Comparison of ENCODE assay signal across 1 cellular context in the genomic region with DNA sequence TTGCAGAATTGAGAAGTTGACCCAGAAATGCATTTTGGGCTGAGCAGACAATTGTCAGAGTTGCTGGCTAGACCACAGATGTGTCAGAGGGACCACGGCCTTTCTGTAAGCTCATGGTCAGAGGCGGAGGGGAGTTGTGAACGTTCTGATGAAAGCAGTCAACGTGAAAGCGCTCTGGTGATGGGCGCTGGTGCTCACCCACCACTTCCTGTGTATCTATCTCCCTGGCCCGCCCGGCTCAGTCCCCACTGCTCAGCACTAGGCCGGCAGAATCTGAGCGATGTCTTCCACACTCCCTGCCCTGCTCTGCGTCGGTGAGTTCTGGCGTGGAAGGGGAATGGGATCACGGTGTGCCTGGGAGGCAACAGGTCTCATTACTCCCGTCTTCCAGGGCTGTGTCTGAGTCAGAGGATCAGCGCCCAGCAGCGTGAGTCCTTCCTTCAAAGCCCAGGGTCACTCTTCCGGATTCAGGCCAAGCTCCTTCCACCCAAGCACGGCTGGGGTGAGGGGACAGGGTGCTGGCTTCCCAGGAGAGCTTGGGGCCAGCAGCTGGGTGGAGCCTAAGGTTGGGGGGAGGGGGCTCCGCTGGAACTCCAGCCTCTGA.
TF ChIP-seq lines count a peak whose summit lies in the region.

A gene with protein sequence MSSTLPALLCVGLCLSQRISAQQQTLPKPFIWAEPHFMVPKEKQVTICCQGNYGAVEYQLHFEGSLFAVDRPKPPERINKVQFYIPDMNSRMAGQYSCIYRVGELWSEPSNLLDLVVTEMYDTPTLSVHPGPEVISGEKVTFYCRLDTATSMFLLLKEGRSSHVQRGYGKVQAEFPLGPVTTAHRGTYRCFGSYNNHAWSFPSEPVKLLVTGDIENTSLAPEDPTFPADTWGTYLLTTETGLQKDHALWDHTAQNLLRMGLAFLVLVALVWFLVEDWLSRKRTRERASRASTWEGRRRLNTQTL (plus strand): TSS at position 241 of the 604 bp plus-strand sequence. CDS start 40 bp downstream, at position 281.

TF ChIP-seq in K562, 482 proteins besides CTCF, POLR2A, EP300 and RAD21 (continued from another document and continues in another):
- TF ChIP-seq, protein P1, sequence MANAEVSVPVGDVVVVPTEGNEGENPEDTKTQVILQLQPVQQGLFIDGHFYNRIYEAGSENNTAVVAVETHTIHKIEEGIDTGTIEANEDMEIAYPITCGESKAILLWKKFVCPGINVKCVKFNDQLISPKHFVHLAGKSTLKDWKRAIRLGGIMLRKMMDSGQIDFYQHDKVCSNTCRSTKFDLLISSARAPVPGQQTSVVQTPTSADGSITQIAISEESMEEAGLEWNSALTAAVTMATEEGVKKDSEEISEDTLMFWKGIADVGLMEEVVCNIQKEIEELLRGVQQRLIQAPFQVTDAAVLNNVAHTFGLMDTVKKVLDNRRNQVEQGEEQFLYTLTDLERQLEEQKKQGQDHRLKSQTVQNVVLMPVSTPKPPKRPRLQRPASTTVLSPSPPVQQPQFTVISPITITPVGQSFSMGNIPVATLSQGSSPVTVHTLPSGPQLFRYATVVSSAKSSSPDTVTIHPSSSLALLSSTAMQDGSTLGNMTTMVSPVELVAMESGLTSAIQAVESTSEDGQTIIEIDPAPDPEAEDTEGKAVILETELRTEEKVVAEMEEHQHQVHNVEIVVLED (CRISPR knock-in tag; IDR thresholded peaks at IDR 0.05): 0 out of 2 replicates have a peak, but pooled peaks have one; percentile 14
- TF ChIP-seq, protein P2, sequence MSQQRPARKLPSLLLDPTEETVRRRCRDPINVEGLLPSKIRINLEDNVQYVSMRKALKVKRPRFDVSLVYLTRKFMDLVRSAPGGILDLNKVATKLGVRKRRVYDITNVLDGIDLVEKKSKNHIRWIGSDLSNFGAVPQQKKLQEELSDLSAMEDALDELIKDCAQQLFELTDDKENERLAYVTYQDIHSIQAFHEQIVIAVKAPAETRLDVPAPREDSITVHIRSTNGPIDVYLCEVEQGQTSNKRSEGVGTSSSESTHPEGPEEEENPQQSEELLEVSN (IDR thresholded peaks at IDR 0.05; ENCODE audit: borderline replicate concordance in 1 of 2, extremely low read depth in 1 of 2, insufficient read depth in 1 of 2, insufficient read length in 1 of 2, low read depth in 1 of 2, low read length in 1 of 2, poor library complexity in 1 of 2, severe bottlenecking in 1 of 2): no peak
- TF ChIP-seq, protein P3, sequence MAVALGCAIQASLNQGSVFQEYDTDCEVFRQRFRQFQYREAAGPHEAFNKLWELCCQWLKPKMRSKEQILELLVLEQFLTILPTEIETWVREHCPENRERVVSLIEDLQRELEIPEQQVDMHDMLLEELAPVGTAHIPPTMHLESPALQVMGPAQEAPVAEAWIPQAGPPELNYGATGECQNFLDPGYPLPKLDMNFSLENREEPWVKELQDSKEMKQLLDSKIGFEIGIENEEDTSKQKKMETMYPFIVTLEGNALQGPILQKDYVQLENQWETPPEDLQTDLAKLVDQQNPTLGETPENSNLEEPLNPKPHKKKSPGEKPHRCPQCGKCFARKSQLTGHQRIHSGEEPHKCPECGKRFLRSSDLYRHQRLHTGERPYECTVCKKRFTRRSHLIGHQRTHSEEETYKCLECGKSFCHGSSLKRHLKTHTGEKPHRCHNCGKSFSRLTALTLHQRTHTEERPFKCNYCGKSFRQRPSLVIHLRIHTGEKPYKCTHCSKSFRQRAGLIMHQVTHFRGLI (CRISPR knock-in tag; IDR thresholded peaks at IDR 0.05): no peak
- TF ChIP-seq MIER1 (IDR thresholded peaks at IDR 0.05; ENCODE audit: low read depth): no peak
- TF ChIP-seq TFAM (CRISPR knock-in tag; conservative IDR thresholded peaks at IDR 0.05): no peak
- no peak for TF ChIP-seq FOXP1 (CRISPR knock-in tag; IDR thresholded peaks at IDR 0.05)
- TF ChIP-seq NFXL1 (CRISPR knock-in tag; IDR thresholded peaks at IDR 0.05): no peak
- TF ChIP-seq CXXC5 (CRISPR knock-in tag; IDR thresholded peaks at IDR 0.05): peak; percentile 33; the same call in 1 of the 2 replicates
- TF ChIP-seq MECOM (CRISPR knock-in tag; IDR thresholded peaks at IDR 0.05): no peak
- no peak for TF ChIP-seq ZNF324 (CRISPR knock-in tag; IDR thresholded peaks at IDR 0.05)
- TF ChIP-seq POLR2B (IDR thresholded peaks at IDR 0.05; ENCODE audit: low read depth, partially characterized antibody): peak; percentile 61
- TF ChIP-seq, protein P4, sequence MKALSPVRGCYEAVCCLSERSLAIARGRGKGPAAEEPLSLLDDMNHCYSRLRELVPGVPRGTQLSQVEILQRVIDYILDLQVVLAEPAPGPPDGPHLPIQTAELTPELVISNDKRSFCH (CRISPR knock-in tag; IDR thresholded peaks at IDR 0.05): no peak
- TF ChIP-seq, protein P4 (tag; IDR thresholded peaks at IDR 0.05): peak; percentile 84; the same call in 1 of the 2 replicates
- peak; percentile 68 for TF ChIP-seq GABPA (tag; conservative IDR thresholded peaks at IDR 0.05; ENCODE audit: low read depth)
- TF ChIP-seq ZSCAN32 (CRISPR knock-in tag; IDR thresholded peaks at IDR 0.05): no peak
- TF ChIP-seq, protein P5, sequence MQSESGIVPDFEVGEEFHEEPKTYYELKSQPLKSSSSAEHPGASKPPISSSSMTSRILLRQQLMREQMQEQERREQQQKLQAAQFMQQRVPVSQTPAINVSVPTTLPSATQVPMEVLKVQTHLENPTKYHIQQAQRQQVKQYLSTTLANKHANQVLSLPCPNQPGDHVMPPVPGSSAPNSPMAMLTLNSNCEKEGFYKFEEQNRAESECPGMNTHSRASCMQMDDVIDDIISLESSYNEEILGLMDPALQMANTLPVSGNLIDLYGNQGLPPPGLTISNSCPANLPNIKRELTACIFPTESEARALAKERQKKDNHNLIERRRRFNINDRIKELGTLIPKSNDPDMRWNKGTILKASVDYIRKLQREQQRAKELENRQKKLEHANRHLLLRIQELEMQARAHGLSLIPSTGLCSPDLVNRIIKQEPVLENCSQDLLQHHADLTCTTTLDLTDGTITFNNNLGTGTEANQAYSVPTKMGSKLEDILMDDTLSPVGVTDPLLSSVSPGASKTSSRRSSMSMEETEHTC (IDR thresholded peaks at IDR 0.05): no peak
- TF ChIP-seq, protein P6, sequence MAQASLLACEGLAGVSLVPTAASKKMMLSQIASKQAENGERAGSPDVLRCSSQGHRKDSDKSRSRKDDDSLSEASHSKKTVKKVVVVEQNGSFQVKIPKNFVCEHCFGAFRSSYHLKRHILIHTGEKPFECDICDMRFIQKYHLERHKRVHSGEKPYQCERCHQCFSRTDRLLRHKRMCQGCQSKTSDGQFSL (CRISPR knock-in tag; IDR thresholded peaks at IDR 0.05): no peak
- TF ChIP-seq, protein P6 (tag; IDR thresholded peaks at IDR 0.05): no peak
- TF ChIP-seq, protein P7, sequence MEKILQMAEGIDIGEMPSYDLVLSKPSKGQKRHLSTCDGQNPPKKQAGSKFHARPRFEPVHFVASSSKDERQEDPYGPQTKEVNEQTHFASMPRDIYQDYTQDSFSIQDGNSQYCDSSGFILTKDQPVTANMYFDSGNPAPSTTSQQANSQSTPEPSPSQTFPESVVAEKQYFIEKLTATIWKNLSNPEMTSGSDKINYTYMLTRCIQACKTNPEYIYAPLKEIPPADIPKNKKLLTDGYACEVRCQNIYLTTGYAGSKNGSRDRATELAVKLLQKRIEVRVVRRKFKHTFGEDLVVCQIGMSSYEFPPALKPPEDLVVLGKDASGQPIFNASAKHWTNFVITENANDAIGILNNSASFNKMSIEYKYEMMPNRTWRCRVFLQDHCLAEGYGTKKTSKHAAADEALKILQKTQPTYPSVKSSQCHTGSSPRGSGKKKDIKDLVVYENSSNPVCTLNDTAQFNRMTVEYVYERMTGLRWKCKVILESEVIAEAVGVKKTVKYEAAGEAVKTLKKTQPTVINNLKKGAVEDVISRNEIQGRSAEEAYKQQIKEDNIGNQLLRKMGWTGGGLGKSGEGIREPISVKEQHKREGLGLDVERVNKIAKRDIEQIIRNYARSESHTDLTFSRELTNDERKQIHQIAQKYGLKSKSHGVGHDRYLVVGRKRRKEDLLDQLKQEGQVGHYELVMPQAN (IDR thresholded peaks at IDR 0.05; ENCODE audit: borderline replicate concordance): no peak
- TF ChIP-seq FOXA1 (IDR thresholded peaks at IDR 0.05; ENCODE audit: borderline replicate concordance): no peak
- TF ChIP-seq ELF2 (CRISPR knock-in tag; IDR thresholded peaks at IDR 0.05): 0 out of 2 replicates have a peak, but pooled peaks have one; percentile 14
- no peak for TF ChIP-seq U2AF1 (optimal IDR thresholded peaks at IDR 0.05; ENCODE audit: low read depth, low read length)
- TF ChIP-seq, protein P8, sequence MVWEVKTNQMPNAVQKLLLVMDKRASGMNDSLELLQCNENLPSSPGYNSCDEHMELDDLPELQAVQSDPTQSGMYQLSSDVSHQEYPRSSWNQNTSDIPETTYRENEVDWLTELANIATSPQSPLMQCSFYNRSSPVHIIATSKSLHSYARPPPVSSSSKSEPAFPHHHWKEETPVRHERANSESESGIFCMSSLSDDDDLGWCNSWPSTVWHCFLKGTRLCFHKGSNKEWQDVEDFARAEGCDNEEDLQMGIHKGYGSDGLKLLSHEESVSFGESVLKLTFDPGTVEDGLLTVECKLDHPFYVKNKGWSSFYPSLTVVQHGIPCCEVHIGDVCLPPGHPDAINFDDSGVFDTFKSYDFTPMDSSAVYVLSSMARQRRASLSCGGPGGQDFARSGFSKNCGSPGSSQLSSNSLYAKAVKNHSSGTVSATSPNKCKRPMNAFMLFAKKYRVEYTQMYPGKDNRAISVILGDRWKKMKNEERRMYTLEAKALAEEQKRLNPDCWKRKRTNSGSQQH (CRISPR knock-in tag; IDR thresholded peaks at IDR 0.05): no peak
- no peak for TF ChIP-seq ZNF232 (CRISPR knock-in tag; IDR thresholded peaks at IDR 0.05)
- TF ChIP-seq, protein P9, sequence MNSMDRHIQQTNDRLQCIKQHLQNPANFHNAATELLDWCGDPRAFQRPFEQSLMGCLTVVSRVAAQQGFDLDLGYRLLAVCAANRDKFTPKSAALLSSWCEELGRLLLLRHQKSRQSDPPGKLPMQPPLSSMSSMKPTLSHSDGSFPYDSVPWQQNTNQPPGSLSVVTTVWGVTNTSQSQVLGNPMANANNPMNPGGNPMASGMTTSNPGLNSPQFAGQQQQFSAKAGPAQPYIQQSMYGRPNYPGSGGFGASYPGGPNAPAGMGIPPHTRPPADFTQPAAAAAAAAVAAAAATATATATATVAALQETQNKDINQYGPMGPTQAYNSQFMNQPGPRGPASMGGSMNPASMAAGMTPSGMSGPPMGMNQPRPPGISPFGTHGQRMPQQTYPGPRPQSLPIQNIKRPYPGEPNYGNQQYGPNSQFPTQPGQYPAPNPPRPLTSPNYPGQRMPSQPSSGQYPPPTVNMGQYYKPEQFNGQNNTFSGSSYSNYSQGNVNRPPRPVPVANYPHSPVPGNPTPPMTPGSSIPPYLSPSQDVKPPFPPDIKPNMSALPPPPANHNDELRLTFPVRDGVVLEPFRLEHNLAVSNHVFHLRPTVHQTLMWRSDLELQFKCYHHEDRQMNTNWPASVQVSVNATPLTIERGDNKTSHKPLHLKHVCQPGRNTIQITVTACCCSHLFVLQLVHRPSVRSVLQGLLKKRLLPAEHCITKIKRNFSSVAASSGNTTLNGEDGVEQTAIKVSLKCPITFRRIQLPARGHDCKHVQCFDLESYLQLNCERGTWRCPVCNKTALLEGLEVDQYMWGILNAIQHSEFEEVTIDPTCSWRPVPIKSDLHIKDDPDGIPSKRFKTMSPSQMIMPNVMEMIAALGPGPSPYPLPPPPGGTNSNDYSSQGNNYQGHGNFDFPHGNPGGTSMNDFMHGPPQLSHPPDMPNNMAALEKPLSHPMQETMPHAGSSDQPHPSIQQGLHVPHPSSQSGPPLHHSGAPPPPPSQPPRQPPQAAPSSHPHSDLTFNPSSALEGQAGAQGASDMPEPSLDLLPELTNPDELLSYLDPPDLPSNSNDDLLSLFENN (IDR thresholded peaks at IDR 0.05; ENCODE audit: low read depth in 2 of 2, low read length in 2 of 2): no peak
- TF ChIP-seq ZNF830 (CRISPR knock-in tag; IDR thresholded peaks at IDR 0.05): no peak
- TF ChIP-seq NFYB (IDR thresholded peaks at IDR 0.05; ENCODE audit: extremely low read depth, insufficient read length): no peak
- TF ChIP-seq ZBTB17 (CRISPR knock-in tag; IDR thresholded peaks at IDR 0.05): no peak; the same call in 1 of the 2 replicates
- no peak for TF ChIP-seq ETS2 (tag; IDR thresholded peaks at IDR 0.05; ENCODE audit: borderline replicate concordance, poor library complexity, severe bottlenecking)
- TF ChIP-seq RHOXF2B (CRISPR knock-in tag; conservative IDR thresholded peaks at IDR 0.05): no peak
- TF ChIP-seq PML (IDR thresholded peaks at IDR 0.05; ENCODE audit: low read length): no peak
- no peak for TF ChIP-seq SMARCC2 (IDR thresholded peaks at IDR 0.05; ENCODE audit: low read depth)
- TF ChIP-seq, protein P10, sequence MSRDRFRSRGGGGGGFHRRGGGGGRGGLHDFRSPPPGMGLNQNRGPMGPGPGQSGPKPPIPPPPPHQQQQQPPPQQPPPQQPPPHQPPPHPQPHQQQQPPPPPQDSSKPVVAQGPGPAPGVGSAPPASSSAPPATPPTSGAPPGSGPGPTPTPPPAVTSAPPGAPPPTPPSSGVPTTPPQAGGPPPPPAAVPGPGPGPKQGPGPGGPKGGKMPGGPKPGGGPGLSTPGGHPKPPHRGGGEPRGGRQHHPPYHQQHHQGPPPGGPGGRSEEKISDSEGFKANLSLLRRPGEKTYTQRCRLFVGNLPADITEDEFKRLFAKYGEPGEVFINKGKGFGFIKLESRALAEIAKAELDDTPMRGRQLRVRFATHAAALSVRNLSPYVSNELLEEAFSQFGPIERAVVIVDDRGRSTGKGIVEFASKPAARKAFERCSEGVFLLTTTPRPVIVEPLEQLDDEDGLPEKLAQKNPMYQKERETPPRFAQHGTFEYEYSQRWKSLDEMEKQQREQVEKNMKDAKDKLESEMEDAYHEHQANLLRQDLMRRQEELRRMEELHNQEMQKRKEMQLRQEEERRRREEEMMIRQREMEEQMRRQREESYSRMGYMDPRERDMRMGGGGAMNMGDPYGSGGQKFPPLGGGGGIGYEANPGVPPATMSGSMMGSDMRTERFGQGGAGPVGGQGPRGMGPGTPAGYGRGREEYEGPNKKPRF (IDR thresholded peaks at IDR 0.05; ENCODE audit: low read depth, low read length): no peak
- TF ChIP-seq CBFB (CRISPR knock-in tag; IDR thresholded peaks at IDR 0.05): no peak
- TF ChIP-seq, protein P11, sequence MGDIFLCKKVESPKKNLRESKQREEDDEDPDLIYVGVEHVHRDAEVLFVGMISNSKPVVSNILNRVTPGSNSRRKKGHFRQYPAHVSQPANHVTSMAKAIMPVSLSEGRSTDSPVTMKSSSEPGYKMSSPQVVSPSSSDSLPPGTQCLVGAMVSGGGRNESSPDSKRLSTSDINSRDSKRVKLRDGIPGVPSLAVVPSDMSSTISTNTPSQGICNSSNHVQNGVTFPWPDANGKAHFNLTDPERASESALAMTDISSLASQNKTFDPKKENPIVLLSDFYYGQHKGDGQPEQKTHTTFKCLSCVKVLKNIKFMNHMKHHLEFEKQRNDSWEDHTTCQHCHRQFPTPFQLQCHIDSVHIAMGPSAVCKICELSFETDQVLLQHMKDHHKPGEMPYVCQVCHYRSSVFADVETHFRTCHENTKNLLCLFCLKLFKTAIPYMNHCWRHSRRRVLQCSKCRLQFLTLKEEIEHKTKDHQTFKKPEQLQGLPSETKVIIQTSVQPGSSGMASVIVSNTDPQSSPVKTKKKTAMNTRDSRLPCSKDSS (IDR thresholded peaks at IDR 0.05; ENCODE audit: low read depth, partially characterized antibody): no peak
- TF ChIP-seq PPARD (CRISPR knock-in tag; IDR thresholded peaks at IDR 0.05): no peak
- TF ChIP-seq MEF2A (IDR thresholded peaks at IDR 0.05; ENCODE audit: control insufficient read depth, low read depth, low read length): no peak
- no peak for TF ChIP-seq ZNF12 (CRISPR knock-in tag; IDR thresholded peaks at IDR 0.05)
- no peak; the same call in 1 of the 2 replicates for TF ChIP-seq ERF (CRISPR knock-in tag; IDR thresholded peaks at IDR 0.05)
- no peak; the same call in 1 of the 2 replicates for TF ChIP-seq GATAD2A (IDR thresholded peaks at IDR 0.05)
